ENCODE assay signal across 9 cellular contexts in the genomic region with DNA sequence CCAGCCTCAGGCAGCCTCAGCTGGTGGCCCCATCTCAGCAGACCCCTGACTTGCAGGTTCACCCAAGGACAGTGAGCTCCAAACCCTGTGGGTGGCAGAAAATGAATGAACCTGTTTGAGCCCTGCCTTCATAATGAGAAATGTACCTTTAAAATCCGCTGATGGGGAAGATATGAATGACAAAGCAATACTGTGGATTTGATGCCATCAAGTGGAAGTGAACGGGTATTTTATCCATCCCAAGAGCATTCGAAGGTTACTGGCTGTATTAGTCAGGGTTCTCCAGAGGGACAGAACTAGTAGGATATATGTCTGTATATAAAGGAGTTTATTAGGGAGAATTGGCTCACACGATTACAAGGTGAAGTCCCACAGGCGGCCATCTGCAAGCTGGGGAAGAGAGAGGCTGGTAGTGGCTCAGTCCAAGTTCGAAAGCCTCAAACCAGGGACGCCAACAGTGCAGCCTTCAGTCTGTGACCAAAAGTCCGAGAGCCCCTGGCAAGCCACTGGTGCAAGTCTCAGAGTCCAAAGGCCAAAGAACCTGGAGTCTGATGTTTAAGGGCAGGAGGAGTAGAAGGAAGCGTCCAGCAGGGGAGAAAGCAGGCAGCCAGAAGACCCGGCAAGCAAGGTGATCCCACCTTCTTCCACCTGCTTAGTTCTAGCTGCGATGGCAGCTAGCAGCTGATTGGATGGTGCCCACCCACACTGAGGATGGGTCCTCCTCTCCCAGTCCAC. TPM values are rescaled to one million over a fixed set of nuclear protein-coding genes. Genes with fewer than 3 reads are reported as not detected.
DNase-seq lines count a peak whose midpoint lies in the region; ATAC-seq and TF ChIP-seq lines count a peak whose summit lies in the region.
"Had no signal": no experiment of that assay in that cellular context is flagged by ENCODE, and none has a peak within 500 bp of the region (broad histone marks: within the 10 kb centered on the region; RNA-seq: fewer than 3 reads in every experiment).

No MANE protein-coding gene starts in this region.

- H3K4me2 ChIP-seq in PC-3 (ENCODE audit: low read length) (no peak overlapping the region), neural cell (ENCODE audit: low read length) (no peak overlapping the region), mesenchymal stem cell (ENCODE audit: low read length, poor library complexity, severe bottlenecking) (no peak overlapping the region)

- H3K9me2 ChIP-seq in PC-3 (replicated peaks; ENCODE audit: low read length) (no peaks in the 10 kb centered on the region), neural cell (ENCODE audit: insufficient read depth, low read length) (no peaks in the 10 kb centered on the region)

- CTCF ChIA-PET in PC-3 (lab: Charles Lee): no interaction called here

- H3K9me3 Mint-ChIP-seq in activated CD4-positive, alpha-beta T cell treated with anti-CD3 and anti-CD28 coated beads, Interleukin-2, amount 10 ng/mL, durations not matched to agents 24 days and 14 days: no peaks in the 10 kb centered on the region

- no peaks in the 10 kb centered on the region for H3K27me3 Mint-ChIP-seq in activated CD4-positive, alpha-beta T cell treated with anti-CD3 and anti-CD28 coated beads, Interleukin-2, amount 10 ng/mL, durations not matched to agents 24 days and 14 days

- TF ChIP-seq EP300 in neural cell (conservative IDR thresholded peaks at IDR 0.05; ENCODE audit: poor library complexity, severe bottlenecking): no peak

- H3K9me3 ChIP-seq in PC-3 (ENCODE audit: low read length): no peaks in the 10 kb centered on the region
- no peaks in the 10 kb centered on the region for H3K9me3 ChIP-seq in neural cell (ENCODE audit: low read length)
- H3K9me3 ChIP-seq in mesenchymal stem cell (ENCODE audit: control insufficient read depth, low read length): no peaks in the 10 kb centered on the region

- no peak overlapping the region for H2BK120ac ChIP-seq in mesenchymal stem cell (ENCODE audit: low read depth, low read length)

- peaks cover 15% of the 10 kb centered on the region for H3K4me1 ChIP-seq in PC-3 (ENCODE audit: insufficient read depth, low read length)
- peaks cover 33% of the 10 kb centered on the region for H3K4me1 ChIP-seq in mesenchymal stem cell (ENCODE audit: control insufficient read depth, insufficient read depth, low read depth, low read length)

- H2BK12ac ChIP-seq in mesenchymal stem cell (ENCODE audit: low read length in 2 of 2): no peak overlapping the region

- BruUV-seq in PC-3 (replicated peaks; lab: Mats Ljungman, UMichigan): no TSS peak

- H3K36me3 Mint-ChIP-seq in activated CD4-positive, alpha-beta T cell treated with anti-CD3 and anti-CD28 coated beads, Interleukin-2, amount 10 ng/mL, durations not matched to agents 24 days and 14 days (ENCODE audit: low read depth): peaks cover 2% of the 10 kb centered on the region

- H3K27ac ChIP-seq in PC-3 (ENCODE audit: low read length) (no peak overlapping the region), brain microvascular endothelial cell (no peak overlapping the region), neural cell (ENCODE audit: low read length) (no peak overlapping the region), mesenchymal stem cell (ENCODE audit: low read length, poor library complexity, severe bottlenecking) (no peak overlapping the region)

- WGBS in mesenchymal stem cell: 89% methylated on average over 11 of the region's 11 CpGs

- H3F3A ChIP-seq in PC-3 (ENCODE audit: low read length, unreplicated experiment) (no peaks in the 10 kb centered on the region), neural cell (ENCODE audit: insufficient read depth, low read length, poor library complexity, severe bottlenecking) (no peaks in the 10 kb centered on the region)

- H2AFZ ChIP-seq in PC-3 (ENCODE audit: low read length) (no peak overlapping the region), neural cell (ENCODE audit: low read depth, low read length) (no peak overlapping the region), mesenchymal stem cell (ENCODE audit: low read depth, low read length) (no peak overlapping the region)

- H3K4me3 Mint-ChIP-seq in activated CD4-positive, alpha-beta T cell treated with anti-CD3 and anti-CD28 coated beads, Interleukin-2, amount 10 ng/mL, durations not matched to agents 24 days and 14 days: peak overlapping the region; percentile 93

- peak overlapping the region; percentile 99 for H3K27ac Mint-ChIP-seq in activated CD4-positive, alpha-beta T cell treated with anti-CD3 and anti-CD28 coated beads, Interleukin-2, amount 10 ng/mL, durations not matched to agents 24 days and 14 days

- H3K4me1 Mint-ChIP-seq in activated CD4-positive, alpha-beta T cell treated with anti-CD3 and anti-CD28 coated beads, Interleukin-2, amount 10 ng/mL, durations not matched to agents 24 days and 14 days: peaks cover 71% of the 10 kb centered on the region

- no peaks in the 10 kb centered on the region for H3K27me3 ChIP-seq in PC-3 (ENCODE audit: low read length)
- H3K27me3 ChIP-seq in brain microvascular endothelial cell (replicated peaks): no peaks in the 10 kb centered on the region
- H3K27me3 ChIP-seq in neural cell (ENCODE audit: insufficient read depth, low read depth, low read length): no peaks in the 10 kb centered on the region
- peaks cover 0 to 56% of the 10 kb centered on the region in 2 experiments for H3K27me3 ChIP-seq in mesenchymal stem cell (ENCODE audit: control insufficient read depth in 1 of 2, insufficient read depth in 1 of 2, low read length in 2 of 2)

- H2BK5ac ChIP-seq in mesenchymal stem cell (ENCODE audit: low read depth, low read length, poor library complexity, severe bottlenecking): no peak overlapping the region

- TF ChIP-seq CTCF in PC-3 (conservative IDR thresholded peaks at IDR 0.05; ENCODE audit: low read depth, low read length) (peak; percentile 29; the same call in 1 of the 2 replicates), brain microvascular endothelial cell (IDR thresholded peaks at IDR 0.05; ENCODE audit: low read depth, low read length, missing control alignments) (no peak), neural cell (IDR thresholded peaks at IDR 0.05; ENCODE audit: poor library complexity, severe bottlenecking) (no peak)

- H3K4me3 ChIP-seq in PC-3 (ENCODE audit: low read length) (no peak overlapping the region), brain microvascular endothelial cell (ENCODE audit: low read depth, low read length) (no peak overlapping the region), neural cell (ENCODE audit: low read length) (no peak overlapping the region), mesenchymal stem cell (ENCODE audit: insufficient read depth in 1 of 2, low read depth in 1 of 2, low read length in 2 of 2) (no peak overlapping the region)

- intact Hi-C loops in activated CD4-positive, alpha-beta T cell treated with anti-CD3 and anti-CD28 coated beads, Interleukin-2, amount 10 ng/mL, durations not matched to agents 24 days and 14 days (cut with micrococcal nuclease): loop anchor here (10.0 kb wide), 3 partner anchors 118 to 302 kb away; a partner anchor contains a TSS
- intact Hi-C loops in PC-3 (cut with micrococcal nuclease): loop anchor here (1.0 kb wide), 1 partner anchor 55 kb away; no protein-coding TSS in a partner anchor

- H2AK5ac ChIP-seq in mesenchymal stem cell (ENCODE audit: low read length, severe bottlenecking): no peak overlapping the region

- H3K79me2 ChIP-seq in PC-3 (ENCODE audit: low read length) (no peaks in the 10 kb centered on the region), neural cell (replicated peaks; ENCODE audit: insufficient read depth, low read length) (no peaks in the 10 kb centered on the region)

- H3K36me3 ChIP-seq in PC-3 (ENCODE audit: low read depth, low read length) (no peaks in the 10 kb centered on the region), brain microvascular endothelial cell (replicated peaks) (no peaks in the 10 kb centered on the region), neural cell (ENCODE audit: insufficient read depth, low read length) (no peaks in the 10 kb centered on the region), mesenchymal stem cell (ENCODE audit: control insufficient read depth in 1 of 2, insufficient read depth in 2 of 2, low read depth in 1 of 2, low read length in 2 of 2) (no peaks in the 10 kb centered on the region)

- no peak for DNase-seq in activated CD4-positive, alpha-beta T cell treated with anti-CD3 and anti-CD28 coated beads, Interleukin-2, amount 10 ng/mL, durations not matched to agents 24 days and 14 days
- DNase-seq in activated CD4-positive, alpha-beta T cell treated with anti-CD3 and anti-CD28 coated beads, Interleukin-2, amount 50 U/mL, for 48 hours: no peak
- DNase-seq in PC-3 (peak; percentile 33), brain microvascular endothelial cell (peak; percentile 31), mesenchymal stem cell (no peak)
- DNase-seq: NCI-H2029 treated with DMSO at 0.1 percent for 48 hours had no signal

- POLR2A ChIA-PET in PC-3 (lab: Charles Lee; ENCODE audit: unreplicated experiment): interaction anchor here (0.5 kb wide), 1 partner anchor 34 kb away, joined by 3 read pairs; no protein-coding TSS in a partner anchor

- no peaks in the 10 kb centered on the region for H3K79me1 ChIP-seq in mesenchymal stem cell (replicated peaks; ENCODE audit: low read length, poor library complexity, severe bottlenecking)

- 0 out of 2 replicates have a peak, but pooled peaks have one; percentile 18 for ATAC-seq in PC-3
- ATAC-seq in GM18517 (IDR thresholded peaks at IDR 0.05; ENCODE audit: unreplicated experiment): no peak
- ATAC-seq in GM18511 (IDR thresholded peaks at IDR 0.05; ENCODE audit: unreplicated experiment): no peak

- H3K18ac ChIP-seq in mesenchymal stem cell (ENCODE audit: low read depth in 1 of 2, low read length in 2 of 2): peak overlapping the region in 1 of 2 experiments; percentile 11

- H4K20me1 ChIP-seq in PC-3 (ENCODE audit: low read length): no peaks in the 10 kb centered on the region
- H4K20me1 ChIP-seq in neural cell (ENCODE audit: insufficient read depth): no peaks in the 10 kb centered on the region

- no peak overlapping the region for H3K23ac ChIP-seq in mesenchymal stem cell (ENCODE audit: low read length in 2 of 2)

- H3K4ac ChIP-seq in mesenchymal stem cell (ENCODE audit: low read depth in 1 of 2, low read length in 2 of 2): no peak overlapping the region

- TF ChIP-seq RAD21 in neural cell (conservative IDR thresholded peaks at IDR 0.05): no peak

- no peak overlapping the region for H4K91ac ChIP-seq in mesenchymal stem cell (ENCODE audit: low read length)

- H3K14ac ChIP-seq in mesenchymal stem cell (ENCODE audit: low read length in 2 of 2): no peak overlapping the region

- no peak overlapping the region for H4K8ac ChIP-seq in mesenchymal stem cell (ENCODE audit: low read length)

- H3K9ac ChIP-seq in PC-3 (ENCODE audit: low read length) (no peak overlapping the region), neural cell (ENCODE audit: low read length) (no peak overlapping the region), mesenchymal stem cell (ENCODE audit: low read length) (no peak overlapping the region)

- no peak overlapping the region for H2BK15ac ChIP-seq in mesenchymal stem cell (ENCODE audit: low read depth, poor library complexity, severe bottlenecking)

- in situ Hi-C loops in brain microvascular endothelial cell (cut with HindIII; ENCODE audit: low pct_ligation_motif_present, low sequenced_read_pairs): no loop called here

RNA-seq across cellular contexts. Expression of a gene that starts 32.1 kb away (rescaled TPM):
- total RNA-seq in activated CD4-positive, alpha-beta T cell treated with anti-CD3 and anti-CD28 coated beads, Interleukin-2, amount 10 ng/mL, durations not matched to agents 24 days and 14 days: 4.8 and 6.7 TPM in 2 replicates
- not detected in 2 replicates for total RNA-seq in PC-3 (2014; rRNA removed)
- 0.10 and 0.24 TPM in 2 replicates for polyA plus RNA-seq in neural cell
- 0.23 TPM in 1 of 2 replicates, not detected in the other for polyA minus RNA-seq in neural cell
- 0.06 TPM for polyA plus RNA-seq in mesenchymal stem cell (2013, experiment 1 of 2)
- 0.08 TPM for polyA plus RNA-seq in mesenchymal stem cell (2013, experiment 2 of 2)

Comparison
In these comparisons a context has a peak if more than half of its experiments do, and no peak if none do; other contexts are left out.
1. DNase-seq: peak in PC-3 (single experiment) and brain microvascular endothelial cell (single experiment); none in activated CD4-positive, alpha-beta T cell treated with anti-CD3 and anti-CD28 coated beads, Interleukin-2, amount 10 ng/mL, durations not matched to agents 24 days and 14 days (single experiment), activated CD4-positive, alpha-beta T cell treated with anti-CD3 and anti-CD28 coated beads, Interleukin-2, amount 50 U/mL, for 48 hours (0 of 2) and mesenchymal stem cell (single experiment).